In the genomic region with DNA sequence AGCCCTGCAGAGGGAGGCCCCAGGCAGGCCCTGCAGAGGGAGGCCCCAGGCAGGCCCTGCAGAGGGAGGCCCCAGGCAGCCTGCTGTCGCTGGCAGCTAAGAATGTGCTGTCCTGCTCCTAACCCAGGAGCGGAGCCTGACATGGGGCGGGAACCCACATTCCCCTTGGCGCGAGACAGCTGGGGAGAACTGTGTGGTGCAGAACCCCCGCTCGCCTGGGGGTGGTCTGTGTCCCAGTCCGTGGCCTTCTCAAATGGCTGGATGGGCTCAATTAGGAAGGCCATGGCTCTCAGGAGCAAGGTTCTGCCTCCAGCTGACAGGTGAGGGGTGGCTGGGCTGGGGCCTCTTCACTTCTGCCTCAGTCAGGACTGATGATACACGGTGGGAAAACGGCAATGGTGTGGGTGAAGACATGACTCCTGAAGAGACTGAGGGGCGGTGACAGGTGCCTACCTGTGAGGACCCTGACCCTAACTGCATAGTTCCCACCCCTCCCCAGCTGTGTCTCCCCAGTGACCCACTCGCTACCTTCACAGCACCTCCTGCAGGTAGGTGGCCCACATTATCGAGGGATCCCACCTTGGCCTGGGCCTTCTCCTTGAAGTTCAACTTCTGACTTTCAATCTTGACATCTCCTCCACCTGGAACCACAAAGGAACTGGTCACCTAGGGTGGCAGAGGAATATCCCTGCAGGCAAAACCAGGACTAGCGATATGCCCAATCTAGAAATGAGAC, we compare ENCODE assay signal across 15 cellular contexts. TPM values are rescaled to one million over a fixed set of nuclear protein-coding genes. Genes with fewer than 3 reads are reported as not detected.
DNase-seq lines count a peak whose midpoint lies in the region; ATAC-seq and TF ChIP-seq lines count a peak whose summit lies in the region.
"Had no signal": no experiment of that assay in that cellular context is flagged by ENCODE, and none has a peak within 500 bp of the region (broad histone marks: within the 10 kb centered on the region; RNA-seq: fewer than 3 reads in every experiment).

No MANE protein-coding gene starts in this region.

- H3K4me3 ChIP-seq in H7 (ENCODE audit: insufficient read depth, low read depth, low read length) (no peak overlapping the region), OCI-LY3 (ENCODE audit: low read length) (no peak overlapping the region), psoas muscle (no peak overlapping the region)
- H3K4me3 ChIP-seq: BLaER1 treated with 17β-estradiol and CSF1 and Interleukin-3, amounts not matched to agents 10 nM and 100 nM had no signal

- H3K27ac ChIP-seq in OCI-LY3 (ENCODE audit: low read length) = no peak overlapping the region
- peak overlapping the region; percentile 64 for H3K27ac ChIP-seq in psoas muscle
- H3K27ac ChIP-seq: BLaER1 treated with 17β-estradiol and CSF1 and Interleukin-3, amounts not matched to agents 10 nM and 100 nM; HL-60; KMS-11 had no signal

- H3K36me3 ChIP-seq in H7 (replicated peaks; ENCODE audit: control insufficient read depth, insufficient read depth, low read length) = peaks cover 31% of the 10 kb centered on the region
- H3K36me3 ChIP-seq in OCI-LY3 (replicated peaks; ENCODE audit: low read depth, low read length) = peaks cover 15% of the 10 kb centered on the region
- H3K36me3 ChIP-seq in psoas muscle (ENCODE audit: insufficient read depth in 1 of 2, low read depth in 1 of 2) = peaks cover 3 to 98% of the 10 kb centered on the region in 2 donors

- H3K4me3 Mint-ChIP-seq in central memory CD8-positive, alpha-beta T cell = no peak overlapping the region

- H3K27me3 Mint-ChIP-seq in central memory CD8-positive, alpha-beta T cell = no peaks in the 10 kb centered on the region

- peak; percentile 57 for DNase-seq in H7
- no peak for DNase-seq in central memory CD8-positive, alpha-beta T cell (ENCODE audit: low spot score in 2 of 2)
- DNase-seq in psoas muscle = peak in 1 of 2 donors; percentile 42
- no peak for DNase-seq in iPS-NIHi11 (ENCODE audit: low spot score)
- no peak for DNase-seq in C1 segment of cervical spinal cord (lab: John Stamatoyannopoulos, UW)
- DNase-seq: MM.1S, NCI-H1105 treated with DMSO at 0.1 percent for 48 hours, NCI-H187, NCI-H69, SHP77 treated with DMSO at 0.1 percent for 48 hours had no signal

- H3K4me2 ChIP-seq in OCI-LY3 (ENCODE audit: low read length) = no peak overlapping the region
- H3K4me2 ChIP-seq: BLaER1 treated with 17β-estradiol and CSF1 and Interleukin-3, amounts not matched to agents 10 nM and 100 nM; KMS-11 had no signal

- H3K9me3 ChIP-seq in OCI-LY3 (ENCODE audit: insufficient read depth, low read length) = no peaks in the 10 kb centered on the region
- H3K9me3 ChIP-seq in psoas muscle = no peaks in the 10 kb centered on the region
- H3K9me3 ChIP-seq: BLaER1 treated with 17β-estradiol and CSF1 and Interleukin-3, amounts not matched to agents 10 nM and 100 nM had no signal

- H2AFZ ChIP-seq in OCI-LY3 (ENCODE audit: low read depth, low read length) = no peak overlapping the region

- no peaks in the 10 kb centered on the region for H3K9me3 Mint-ChIP-seq in central memory CD8-positive, alpha-beta T cell

- WGBS in psoas muscle, 3 donors = 79 to 85% (median 82%) methylated on average over 14 of the region's 14 CpGs

- H3K9ac ChIP-seq in OCI-LY3 (ENCODE audit: low read length) = no peak overlapping the region
- H3K9ac ChIP-seq: BLaER1 treated with 17β-estradiol and CSF1 and Interleukin-3, amounts not matched to agents 10 nM and 100 nM; KMS-11 had no signal

- no peak for ATAC-seq in central memory CD8-positive, alpha-beta T cell (replicated peaks; ENCODE audit: extremely low read depth, poor library complexity, severe bottlenecking)
- ATAC-seq in psoas muscle (no peak), GM18502 (IDR thresholded peaks at IDR 0.05; ENCODE audit: poor library complexity, unreplicated experiment) (no peak)

- no peaks in the 10 kb centered on the region for H3K4me1 Mint-ChIP-seq in central memory CD8-positive, alpha-beta T cell

- H3K27ac Mint-ChIP-seq in central memory CD8-positive, alpha-beta T cell (ENCODE audit: low read depth) = peak overlapping the region; percentile 84

- TF ChIP-seq CTCF in OCI-LY3 (IDR thresholded peaks at IDR 0.05; ENCODE audit: low read depth, low read length) (peak; percentile 7; the same call in 1 of the 2 replicates), psoas muscle (IDR thresholded peaks at IDR 0.05) (no peak)

- H3K4me1 ChIP-seq in OCI-LY3 (ENCODE audit: low read length) = no peaks in the 10 kb centered on the region
- H3K4me1 ChIP-seq in psoas muscle = peaks cover 24% of the 10 kb centered on the region

- H3K27me3 ChIP-seq in H7 (ENCODE audit: control insufficient read depth, insufficient read depth, low read length) = no peaks in the 10 kb centered on the region
- H3K27me3 ChIP-seq in OCI-LY3 (ENCODE audit: low read depth, low read length) = no peaks in the 10 kb centered on the region
- no peaks in the 10 kb centered on the region for H3K27me3 ChIP-seq in psoas muscle (ENCODE audit: insufficient read depth in 3 of 3, low read length in 2 of 3)
- H3K27me3 ChIP-seq: BLaER1 treated with 17β-estradiol and CSF1 and Interleukin-3, amounts not matched to agents 10 nM and 100 nM had no signal

- H3K36me3 Mint-ChIP-seq in central memory CD8-positive, alpha-beta T cell (ENCODE audit: insufficient read depth) = peaks cover 21% of the 10 kb centered on the region

- intact Hi-C loops in psoas muscle (cut with DNase I) = no loop called here

- no peaks in the 10 kb centered on the region for H3K79me2 ChIP-seq in OCI-LY3 (ENCODE audit: low read length)

- H4K20me1 ChIP-seq in OCI-LY3 (ENCODE audit: insufficient read depth, low read length) = no peaks in the 10 kb centered on the region

RNA-seq across cellular contexts. Expression of a gene that starts 52.0 kb away (rescaled TPM):
- total RNA-seq in H7 (2014; rRNA removed; shearing (Covaris generic)) = 132 and 134 TPM in 2 replicates
- total RNA-seq in psoas muscle = 10 to 100 TPM; 43.3 to 62.3 (median 52.3) TPM
- polyA plus RNA-seq in psoas muscle = 10 to 100 TPM; 40.6 to 57.2 (median 48.8) TPM
